Comparison of ENCODE assay signal across 1 cellular context in the genomic region with DNA sequence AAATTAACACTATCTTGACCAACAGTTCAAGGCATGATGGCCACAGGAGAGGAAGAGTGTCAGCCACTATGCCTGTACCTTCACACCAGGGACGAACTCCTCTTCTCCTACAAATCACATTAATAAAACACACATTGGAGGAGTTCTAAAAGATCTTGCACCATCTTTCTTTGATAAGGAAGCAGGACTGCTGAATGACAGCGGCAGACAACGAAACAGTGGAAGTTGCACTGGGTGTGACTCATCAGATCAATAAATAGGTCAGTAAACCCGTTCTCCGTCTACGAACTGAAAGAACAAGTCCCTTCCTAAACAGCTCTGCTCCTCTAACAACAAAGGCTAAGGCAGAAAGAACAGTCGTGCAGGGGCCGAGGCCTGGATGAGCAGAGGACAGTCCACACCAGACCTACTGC.
TF ChIP-seq lines count a peak whose summit lies in the region.

No MANE protein-coding gene starts in this region.

TF ChIP-seq in H1, 55 proteins besides CTCF, POLR2A, EP300 and RAD21:
- TF ChIP-seq, protein P1, sequence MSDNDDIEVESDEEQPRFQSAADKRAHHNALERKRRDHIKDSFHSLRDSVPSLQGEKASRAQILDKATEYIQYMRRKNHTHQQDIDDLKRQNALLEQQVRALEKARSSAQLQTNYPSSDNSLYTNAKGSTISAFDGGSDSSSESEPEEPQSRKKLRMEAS (IDR thresholded peaks at IDR 0.05) = no peak
- TF ChIP-seq CHD2 (IDR thresholded peaks at IDR 0.05; ENCODE audit: low read length) = no peak
- TF ChIP-seq RFX5 (IDR thresholded peaks at IDR 0.05; ENCODE audit: borderline replicate concordance, low read depth, low read length) = no peak
- no peak for TF ChIP-seq SUZ12 (IDR thresholded peaks at IDR 0.05; ENCODE audit: low read length)
- TF ChIP-seq CHD1 (IDR thresholded peaks at IDR 0.05; ENCODE audit: low read depth, low read length) = no peak
- TF ChIP-seq CBX5 (IDR thresholded peaks at IDR 0.05; ENCODE audit: low read depth, low read length) = no peak
- TF ChIP-seq BCL11A (IDR thresholded peaks at IDR 0.05; ENCODE audit: low read depth in 2 of 2, low read length in 2 of 2) = no peak
- TF ChIP-seq, protein P2, sequence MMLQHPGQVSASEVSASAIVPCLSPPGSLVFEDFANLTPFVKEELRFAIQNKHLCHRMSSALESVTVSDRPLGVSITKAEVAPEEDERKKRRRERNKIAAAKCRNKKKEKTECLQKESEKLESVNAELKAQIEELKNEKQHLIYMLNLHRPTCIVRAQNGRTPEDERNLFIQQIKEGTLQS (IDR thresholded peaks at IDR 0.05; ENCODE audit: insufficient read depth, low read depth, low read length) = no peak
- no peak for TF ChIP-seq SIRT6 (IDR thresholded peaks at IDR 0.05; ENCODE audit: low read length)
- TF ChIP-seq SP4 (IDR thresholded peaks at IDR 0.05; ENCODE audit: low read length) = no peak
